In genomic region chr2:226839960-226840359, GRCh38 we compare ENCODE assay signal across 17 cellular contexts. TPM values are rescaled to one million over a fixed set of nuclear protein-coding genes. Genes with fewer than 3 reads are reported as not detected.
A peak's percentile ranks its signal among the peaks of the same experiment; 100 is the strongest.
DNase-seq lines count a peak whose midpoint lies in the region; ATAC-seq, FAIRE-seq and TF ChIP-seq lines count a peak whose summit lies in the region.
"Had no signal": no experiment of that assay in that cellular context is flagged by ENCODE, and none has a peak within 500 bp of the region (broad histone marks: within the 10 kb centered on the region; RNA-seq: fewer than 3 reads in every experiment).

No MANE protein-coding gene starts in this region.

- BruUV-seq in OCI-LY7 (replicated peaks; lab: Mats Ljungman, UMichigan) = no TSS peak

- peak; percentile 51 for FAIRE-seq in GM19239 (lab: Jason Lieb, UNC)
- FAIRE-seq: endometrium had no signal

- H3K9me3 ChIP-seq in OCI-LY7 (ENCODE audit: low read length) (peaks cover 13% of the 10 kb centered on the region), neuronal stem cell (replicated peaks in 1 of 2; ENCODE audit: control insufficient read depth in 2 of 2, insufficient read depth in 1 of 2, low read depth in 1 of 2, low read length in 2 of 2) (peaks cover 0 to 16% of the 10 kb centered on the region in 2 donors)
- H3K9me3 ChIP-seq: testis had no signal

- intact Hi-C loops in OCI-LY7 (cut with micrococcal nuclease; ENCODE audit: unreplicated experiment) = no loop called here

- no peak overlapping the region for H4K8ac ChIP-seq in neuronal stem cell (ENCODE audit: low read depth, low read length)

- peak overlapping the region; percentile 97 for H3K27ac ChIP-seq in OCI-LY7 (ENCODE audit: low read depth, low read length, poor library complexity, severe bottlenecking)
- no peak overlapping the region for H3K27ac ChIP-seq in neuronal stem cell (replicated peaks; ENCODE audit: low read length)
- H3K27ac ChIP-seq: 22Rv1, PC-9, testis had no signal

- no peak overlapping the region for H2AK5ac ChIP-seq in neuronal stem cell (ENCODE audit: low read depth, low read length)

- H3K9me3 Mint-ChIP-seq in memory B cell = peaks cover 4% of the 10 kb centered on the region

- H3K4me3 ChIP-seq in OCI-LY7 (ENCODE audit: low read depth, low read length, poor library complexity, severe bottlenecking) = peak overlapping the region; percentile 73
- no peak overlapping the region for H3K4me3 ChIP-seq in neuronal stem cell (ENCODE audit: low read length in 2 of 2)
- H3K4me3 ChIP-seq: PC-9, testis had no signal

- peaks cover 89% of the 10 kb centered on the region for H3K79me2 ChIP-seq in OCI-LY7 (ENCODE audit: insufficient read depth, low read depth, low read length)

- H2BK5ac ChIP-seq in neuronal stem cell (ENCODE audit: low read length) = no peak overlapping the region

- no peak overlapping the region for H3K14ac ChIP-seq in neuronal stem cell (ENCODE audit: low read length)

- POLR2A ChIA-PET in OCI-LY7 (lab: Charles Lee) = interaction anchor here (0.7 to 5.1 kb wide), 22 partner anchors 9 to 143 kb away, joined by 3 to 60 read pairs (median 4); no protein-coding TSS in a partner anchor

- no peak overlapping the region for H3K9ac ChIP-seq in neuronal stem cell (ENCODE audit: low read depth, low read length, poor library complexity)

- H3K9me2 ChIP-seq in OCI-LY7 (ENCODE audit: insufficient read depth, low read length) = no peaks in the 10 kb centered on the region

- H3K36me3 ChIP-seq in OCI-LY7 (ENCODE audit: insufficient read depth, low read length) = peaks cover 38% of the 10 kb centered on the region
- H3K36me3 ChIP-seq in neuronal stem cell (replicated peaks in 1 of 2; ENCODE audit: control insufficient read depth in 2 of 2, insufficient read depth in 2 of 2, low read length in 2 of 2) = peaks cover 0 to 4% of the 10 kb centered on the region in 2 donors

- no peak overlapping the region for H3K23ac ChIP-seq in neuronal stem cell (ENCODE audit: low read depth, low read length, poor library complexity)

- no peak overlapping the region for H2BK15ac ChIP-seq in neuronal stem cell (ENCODE audit: low read length)

- CTCF ChIA-PET in OCI-LY7 (lab: Charles Lee; ENCODE audit: unreplicated experiment) = interaction anchor here (1.1 to 1.7 kb wide), 3 partner anchors 59 to 138 kb away, joined by 3 to 6 read pairs (median 3); no protein-coding TSS in a partner anchor

- H2BK120ac ChIP-seq in neuronal stem cell (ENCODE audit: low read depth, low read length) = no peak overlapping the region

- H3K4me1 ChIP-seq in OCI-LY7 (ENCODE audit: insufficient read depth, low read length, poor library complexity, severe bottlenecking) (peaks cover 68% of the 10 kb centered on the region), neuronal stem cell (ENCODE audit: control insufficient read depth in 2 of 2, insufficient read depth in 1 of 2, low read depth in 1 of 2, low read length in 2 of 2) (peaks cover 2 to 5% of the 10 kb centered on the region in 2 donors)

- no peaks in the 10 kb centered on the region for H4K20me1 ChIP-seq in OCI-LY7 (ENCODE audit: insufficient read depth, low read length)

- H3K27ac Mint-ChIP-seq in memory B cell = peak overlapping the region; percentile 100
- H3K27ac Mint-ChIP-seq: CD14-positive monocyte, nephron progenitor cell had no signal

- no peaks in the 10 kb centered on the region for H3K79me1 ChIP-seq in neuronal stem cell (ENCODE audit: low read depth, low read length)

- H4K91ac ChIP-seq in neuronal stem cell (ENCODE audit: low read depth, low read length, poor library complexity) = no peak overlapping the region

- no peak for TF ChIP-seq CTCF in OCI-LY7 (conservative IDR thresholded peaks at IDR 0.05; ENCODE audit: low read length)

- H2BK12ac ChIP-seq in neuronal stem cell (ENCODE audit: low read length) = no peak overlapping the region

- no peak overlapping the region for H3K4me3 Mint-ChIP-seq in memory B cell
- H3K4me3 Mint-ChIP-seq: CD14-positive monocyte, nephron progenitor cell had no signal

- peaks cover 54% of the 10 kb centered on the region for H3K4me1 Mint-ChIP-seq in memory B cell

- no peak overlapping the region for H3K4ac ChIP-seq in neuronal stem cell (ENCODE audit: low read length)

- H3K27me3 Mint-ChIP-seq in memory B cell = no peaks in the 10 kb centered on the region

- H2AFZ ChIP-seq in OCI-LY7 (ENCODE audit: low read length) (no peak overlapping the region), neuronal stem cell (ENCODE audit: low read length) (no peak overlapping the region)
- H2AFZ ChIP-seq: PC-9 had no signal

- H3K27me3 ChIP-seq in neuronal stem cell (ENCODE audit: control insufficient read depth in 3 of 3, insufficient read depth in 3 of 3, low read depth in 1 of 3, low read length in 3 of 3) = peaks cover 0 to 3% (median 0%) of the 10 kb centered on the region in 3 experiments
- H3K27me3 ChIP-seq: testis had no signal

- no peak overlapping the region for H3K18ac ChIP-seq in neuronal stem cell (ENCODE audit: low read length)

- DNase-seq in NCI-H1417 (lab: John Stamatoyannopoulos, UW) (peak in 2 of 3 experiments; percentile 33 to 45), NCI-H1417 treated with DMSO at 0.1 percent for 48 hours (lab: John Stamatoyannopoulos, UW) (no peak), GM19239 (ENCODE audit: insufficient read length, low spot score) (no peak), OCI-LY7 (ENCODE audit: low spot score) (peak; percentile 55), memory B cell (ENCODE audit: low spot score in 2 of 2) (no peak), neuronal stem cell (ENCODE audit: low spot score) (no peak), NCI-H526 (lab: John Stamatoyannopoulos, UW) (no peak)
- DNase-seq: cerebellar nuclear complex, GOT3, nephron progenitor cell, PC-9, testis had no signal

- peak overlapping the region; percentile 98 for H3K4me2 ChIP-seq in OCI-LY7 (ENCODE audit: low read length)
- H3K4me2 ChIP-seq in neuronal stem cell (ENCODE audit: insufficient read depth, low read length, poor library complexity, severe bottlenecking) = no peak overlapping the region
- H3K4me2 ChIP-seq: PC-9 had no signal

- ATAC-seq in memory B cell (ENCODE audit: low read depth) (no peak), GM21360 (IDR thresholded peaks at IDR 0.05; ENCODE audit: unreplicated experiment) (no peak)
- ATAC-seq: SK-N-SH treated with all-trans-retinoic acid at 6 μM for 48 hours had no signal

- no CpG with 5 or more reads among the region's 2 CpGs for WGBS in neuronal stem cell (ENCODE audit: extremely low coverage in 2 of 2, insufficient read length in 2 of 2, insufficient replicate concordance in 1 of 2), 2 donors

- peaks cover 13% of the 10 kb centered on the region for H3K36me3 Mint-ChIP-seq in memory B cell

RNA-seq across cellular contexts. Expression of gene RHBDD1, which starts 4.1 kb away (rescaled TPM):
- total RNA-seq in OCI-LY7 (2014; rRNA removed; shearing (Covaris generic)) = 30.4 and 40.8 TPM in 2 replicates
- total RNA-seq in OCI-LY7 (2022) = 80.3 and 87.8 TPM in 2 replicates
- polyA plus RNA-seq in neuronal stem cell (2013, experiment 1 of 2) = 16.6 TPM
- 15.3 TPM for polyA plus RNA-seq in neuronal stem cell (2013, experiment 2 of 2)

RNA-seq across cellular contexts. Expression of gene IRS1, which starts 40.3 kb away (rescaled TPM):
- 15.9 and 18.1 TPM in 2 replicates for total RNA-seq in OCI-LY7 (2014; rRNA removed; shearing (Covaris generic))
- total RNA-seq in OCI-LY7 (2022) = 23.5 and 23.6 TPM in 2 replicates
- 11.0 TPM for polyA plus RNA-seq in neuronal stem cell (2013, experiment 1 of 2)
- 11.6 TPM for polyA plus RNA-seq in neuronal stem cell (2013, experiment 2 of 2)

Comparison
In these comparisons a context has a peak if more than half of its experiments do, and no peak if none do; other contexts are left out.
1. DNase-seq: peak in NCI-H1417 (2 of 3) and OCI-LY7 (single experiment); none in NCI-H1417 treated with DMSO at 0.1 percent for 48 hours (single experiment), GM19239 (single experiment), memory B cell (0 of 2), neuronal stem cell (single experiment) and NCI-H526 (0 of 2).